Comparison of ENCODE assay signal across 8 cellular contexts in genomic region chr1:8702848-8703810, GRCh38.
DNase-seq lines count a peak whose midpoint lies in the region; ATAC-seq, FAIRE-seq and TF ChIP-seq lines count a peak whose summit lies in the region.

No MANE protein-coding gene starts in this region.

- peaks cover 30% of the 10 kb centered on the region for H4K20me1 ChIP-seq in OCI-LY7 (ENCODE audit: insufficient read depth, low read length)

- H3K36me3 ChIP-seq in OCI-LY7 (ENCODE audit: insufficient read depth, low read length), result no peaks in the 10 kb centered on the region
- no peaks in the 10 kb centered on the region for H3K36me3 ChIP-seq in esophagus muscularis mucosa
- no peaks in the 10 kb centered on the region for H3K36me3 ChIP-seq in mucosa of rectum (ENCODE audit: control insufficient read depth in 2 of 2, insufficient read depth in 2 of 2, low read length in 2 of 2)

- peak; percentile 70 for ATAC-seq in GM21447 (IDR thresholded peaks at IDR 0.05; ENCODE audit: unreplicated experiment)
- ATAC-seq in activated T-cell treated with anti-CD3 and anti-CD28 coated beads, Interleukin-2, amount 50 U/mL, for 4 hours, result peak; percentile 70 to 71
- peak; percentile 93 for ATAC-seq in stimulated activated memory B cell treated with anti-CD40 and anti-IgM and Interleukin-4, amounts not matched to agents 10 μg/mL and 1 μg/mL and 100 μg/mL, for 72 hours

- TF ChIP-seq POLR2A in esophagus muscularis mucosa (IDR thresholded peaks at IDR 0.05; ENCODE audit: low read depth), result no peak

- peak overlapping the region; percentile 50 to 74 for H3K9ac ChIP-seq in mucosa of rectum (ENCODE audit: low read depth in 1 of 2, low read length in 2 of 2)

- TF ChIP-seq CTCF in D721Med (IDR thresholded peaks at IDR 0.05; ENCODE audit: insufficient read depth, missing control alignments) (peak; percentile 1), OCI-LY7 (conservative IDR thresholded peaks at IDR 0.05; ENCODE audit: low read length) (no peak), esophagus muscularis mucosa (IDR thresholded peaks at IDR 0.05) (peak in 2 of 3 experiments; percentile 19 to 23)

- DNase-seq in D721Med (ENCODE audit: insufficient read length, low spot score) (peak; percentile 31), HuH-7.5 (ENCODE audit: low spot score) (peak; percentile 73), OCI-LY7 (ENCODE audit: low spot score) (peak; percentile 67), esophagus muscularis mucosa (ENCODE audit: extremely low spot score) (peak; percentile 95)
- DNase-seq in activated T-cell treated with anti-CD3 and anti-CD28 coated beads, Interleukin-2, amount 50 U/mL, for 4 hours, result peak; percentile 24

- peaks cover 32% of the 10 kb centered on the region; the same call in 1 of the 2 replicates for H3K79me2 ChIP-seq in OCI-LY7 (ENCODE audit: insufficient read depth, low read depth, low read length)

- H3K9me3 Mint-ChIP-seq in activated T-cell treated with anti-CD3 and anti-CD28 coated beads, Interleukin-2, amount 50 U/mL, for 4 hours, result no peaks in the 10 kb centered on the region
- no peaks in the 10 kb centered on the region for H3K9me3 Mint-ChIP-seq in stimulated activated memory B cell treated with anti-CD40 and anti-IgM and Interleukin-4, amounts not matched to agents 10 μg/mL and 1 μg/mL and 100 μg/mL, for 72 hours

- peaks cover 34% of the 10 kb centered on the region for H3K27me3 Mint-ChIP-seq in activated T-cell treated with anti-CD3 and anti-CD28 coated beads, Interleukin-2, amount 50 U/mL, for 4 hours (ENCODE audit: low read depth)
- H3K27me3 Mint-ChIP-seq in stimulated activated memory B cell treated with anti-CD40 and anti-IgM and Interleukin-4, amounts not matched to agents 10 μg/mL and 1 μg/mL and 100 μg/mL, for 72 hours, result no peaks in the 10 kb centered on the region

- H3K27ac Mint-ChIP-seq in stimulated activated memory B cell treated with anti-CD40 and anti-IgM and Interleukin-4, amounts not matched to agents 10 μg/mL and 1 μg/mL and 100 μg/mL, for 72 hours, result peak overlapping the region; percentile 80

- H3K36me3 Mint-ChIP-seq in activated T-cell treated with anti-CD3 and anti-CD28 coated beads, Interleukin-2, amount 50 U/mL, for 4 hours (ENCODE audit: insufficient read depth), result no peaks in the 10 kb centered on the region
- H3K36me3 Mint-ChIP-seq in stimulated activated memory B cell treated with anti-CD40 and anti-IgM and Interleukin-4, amounts not matched to agents 10 μg/mL and 1 μg/mL and 100 μg/mL, for 72 hours, result no peaks in the 10 kb centered on the region

- H3K4me1 ChIP-seq in OCI-LY7 (ENCODE audit: insufficient read depth, low read length, poor library complexity, severe bottlenecking) (peaks cover 46% of the 10 kb centered on the region), esophagus muscularis mucosa (peaks cover 32 to 76% (median 70%) of the 10 kb centered on the region in 4 donors), mucosa of rectum (ENCODE audit: control insufficient read depth in 2 of 2, insufficient read depth in 2 of 2, low read length in 2 of 2) (peaks cover 27 to 32% of the 10 kb centered on the region in 2 donors)

- H3K4me2 ChIP-seq in OCI-LY7 (ENCODE audit: low read length), result peak overlapping the region; percentile 69

- H3K9me3 ChIP-seq in OCI-LY7 (ENCODE audit: low read length) (no peaks in the 10 kb centered on the region), esophagus muscularis mucosa (no peaks in the 10 kb centered on the region), mucosa of rectum (ENCODE audit: control insufficient read depth in 2 of 2, low read length in 2 of 2) (no peaks in the 10 kb centered on the region)

- peaks cover 26% of the 10 kb centered on the region for H3K4me1 Mint-ChIP-seq in activated T-cell treated with anti-CD3 and anti-CD28 coated beads, Interleukin-2, amount 50 U/mL, for 4 hours (ENCODE audit: low read depth)
- peaks cover 40% of the 10 kb centered on the region for H3K4me1 Mint-ChIP-seq in stimulated activated memory B cell treated with anti-CD40 and anti-IgM and Interleukin-4, amounts not matched to agents 10 μg/mL and 1 μg/mL and 100 μg/mL, for 72 hours

- H3K27ac ChIP-seq in OCI-LY7 (ENCODE audit: low read depth, low read length, poor library complexity, severe bottlenecking) (no peak overlapping the region), esophagus muscularis mucosa (replicated peaks in 1 of 4) (peak overlapping the region; percentile 88 to 92 (median 90)), mucosa of rectum (ENCODE audit: low read depth in 2 of 2, low read length in 2 of 2) (peak overlapping the region; percentile 83 to 86)

- no peak overlapping the region for H2AFZ ChIP-seq in OCI-LY7 (ENCODE audit: low read length)

- peak overlapping the region; percentile 85 for H3K4me3 Mint-ChIP-seq in activated T-cell treated with anti-CD3 and anti-CD28 coated beads, Interleukin-2, amount 50 U/mL, for 4 hours
- H3K4me3 Mint-ChIP-seq in stimulated activated memory B cell treated with anti-CD40 and anti-IgM and Interleukin-4, amounts not matched to agents 10 μg/mL and 1 μg/mL and 100 μg/mL, for 72 hours, result peak overlapping the region; percentile 85

- CTCF ChIA-PET in OCI-LY7 (lab: Charles Lee; ENCODE audit: unreplicated experiment), result no interaction called here

- POLR2A ChIA-PET in OCI-LY7 (lab: Charles Lee), result interaction anchor here (0.7 to 2.2 kb wide), 5 partner anchors 10 to 43 kb away, joined by 3 to 10 read pairs (median 4); no protein-coding TSS in a partner anchor

- intact Hi-C loops in OCI-LY7 (cut with micrococcal nuclease; ENCODE audit: unreplicated experiment), result loop anchor here (5.0 kb wide), 1 partner anchor 281 kb away; no protein-coding TSS in a partner anchor
- intact Hi-C loops in esophagus muscularis mucosa (cut with DNase I), result no loop called here

- no peaks in the 10 kb centered on the region for H3K27me3 ChIP-seq in esophagus muscularis mucosa
- no peaks in the 10 kb centered on the region for H3K27me3 ChIP-seq in mucosa of rectum (ENCODE audit: control insufficient read depth in 2 of 2, insufficient read depth in 2 of 2, low read length in 2 of 2)

- 3% methylated on average over 33 of the region's 88 CpGs for WGBS in esophagus muscularis mucosa

- TF ChIP-seq EP300 in esophagus muscularis mucosa (IDR thresholded peaks at IDR 0.05), result no peak

- H3K9me2 ChIP-seq in OCI-LY7 (ENCODE audit: insufficient read depth, low read length), result no peaks in the 10 kb centered on the region

- BruUV-seq in OCI-LY7 (replicated peaks; lab: Mats Ljungman, UMichigan), result no TSS peak

- H3K4me3 ChIP-seq in OCI-LY7 (ENCODE audit: low read depth, low read length, poor library complexity, severe bottlenecking), result peak overlapping the region; percentile 64
- peak overlapping the region; percentile 72 to 81 (median 77) for H3K4me3 ChIP-seq in esophagus muscularis mucosa
- peak overlapping the region; percentile 66 to 75 for H3K4me3 ChIP-seq in mucosa of rectum (ENCODE audit: low read length in 2 of 2)

- FAIRE-seq in D721Med (lab: Jason Lieb, UNC), result no peak

Comparison
In these comparisons a context has a peak if more than half of its experiments do, and no peak if none do; other contexts are left out.
1. DNase-seq: peak in every context shown above with its lines; median percentile 95 in esophagus muscularis mucosa; 73 in HuH-7.5; 67 in OCI-LY7; 31 in D721Med; 24 in activated T-cell treated with anti-CD3 and anti-CD28 coated beads, Interleukin-2, amount 50 U/mL, for 4 hours.